Comparison of ENCODE assay signal across 9 cellular contexts in genomic region chr14:100614803-100615202, GRCh38.
"Had no signal": no experiment of that assay in that cellular context is flagged by ENCODE, and none has a peak within 500 bp of the region (broad histone marks: within the 10 kb centered on the region; RNA-seq: fewer than 3 reads in every experiment).

No MANE protein-coding gene starts in this region.

- DNase-seq: GM23248, GOT3, H7, IMR-90, KBM-7 had no signal

- H3K4me2 ChIP-seq: KMS-11 had no signal

- H2AFZ ChIP-seq: GM23248 had no signal

- ATAC-seq: HCT116 had no signal

- FAIRE-seq: HTR-8/SVneo had no signal

- H3K4me3 ChIP-seq: GM23248, HAP-1 had no signal

- H3K9ac ChIP-seq: GM23248, KMS-11 had no signal

- H3K27ac ChIP-seq: GM23248, KMS-11 had no signal

- H3K9me3 ChIP-seq: HAP-1 had no signal

- H3K36me3 ChIP-seq: HAP-1 had no signal

- H3K4me1 ChIP-seq: HAP-1 had no signal
